21 cellular contexts compared by ENCODE assay signal in the genomic region with DNA sequence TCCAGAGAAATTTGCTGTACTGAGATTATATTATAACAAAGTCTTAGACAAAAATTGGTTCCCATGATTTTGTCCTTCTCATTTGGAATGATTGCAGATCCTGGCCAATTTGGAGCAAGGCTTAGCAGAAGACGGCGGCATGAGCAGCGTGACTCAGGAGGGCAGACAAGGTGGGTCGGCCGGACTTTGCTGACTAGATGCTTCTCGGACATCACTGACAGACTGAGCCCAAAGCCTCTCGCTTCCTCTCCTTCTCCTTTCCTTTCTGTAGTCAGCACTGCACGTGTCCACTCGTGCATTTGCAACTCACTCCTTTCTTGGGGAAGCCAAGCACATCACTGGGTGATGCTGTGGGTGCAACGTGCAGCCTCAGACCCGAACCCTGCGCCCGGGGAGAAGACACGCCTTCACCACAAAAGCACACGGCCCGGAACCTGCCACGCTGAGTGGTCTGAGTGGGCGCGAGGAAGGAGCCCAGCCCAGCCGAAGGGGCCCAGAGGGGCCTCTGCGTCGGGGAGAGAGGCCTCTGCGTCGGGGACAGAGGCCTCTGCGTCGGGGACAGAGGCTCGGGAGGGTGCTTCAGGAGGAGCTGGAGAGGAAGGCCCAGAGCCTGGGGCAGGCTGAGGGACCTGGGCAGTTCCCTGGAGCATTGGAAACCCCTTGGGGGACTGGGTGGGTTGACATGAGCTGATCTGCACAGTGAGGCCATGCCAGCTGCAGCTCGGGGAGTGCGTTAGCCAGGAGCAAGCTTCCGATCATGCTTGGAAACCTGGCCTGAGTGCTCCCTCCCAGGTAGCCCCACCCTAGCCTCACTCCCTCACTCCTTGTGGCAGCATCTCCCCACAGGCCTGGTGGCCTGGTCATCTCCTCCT.
"Had no signal": no experiment of that assay in that cellular context is flagged by ENCODE, and none has a peak within 500 bp of the region (broad histone marks: within the 10 kb centered on the region; RNA-seq: fewer than 3 reads in every experiment).

No MANE protein-coding gene starts in this region.

- H3K4me3 Mint-ChIP-seq: activated CD8-positive, alpha-beta memory T cell treated with anti-CD3 and anti-CD28 coated beads, Interleukin-2, amount 10 ng/mL, durations not matched to agents 7 days and 5 days; activated T-cell treated with anti-CD3 and anti-CD28 coated beads, Interleukin-2, amount 50 U/mL, for 24 hours; dendritic cell treated with granulocyte-macrophage colony-stimulating factor and Interleukin-4, amounts not matched to agents 40 ng/mL and 50 ng/mL, for 4 days; effector memory CD8-positive, alpha-beta T cell; neural crest cell; T-cell had no signal

- H3K27me3 Mint-ChIP-seq: activated CD8-positive, alpha-beta memory T cell treated with anti-CD3 and anti-CD28 coated beads, Interleukin-2, amount 10 ng/mL, durations not matched to agents 7 days and 5 days; activated T-cell treated with anti-CD3 and anti-CD28 coated beads, Interleukin-2, amount 50 U/mL, for 24 hours; dendritic cell treated with granulocyte-macrophage colony-stimulating factor and Interleukin-4, amounts not matched to agents 40 ng/mL and 50 ng/mL, for 4 days; effector memory CD8-positive, alpha-beta T cell; T-cell had no signal

- H3K9me3 ChIP-seq: body of pancreas, lower lobe of right lung, pancreas, upper lobe of left lung had no signal

- H3K27ac Mint-ChIP-seq: activated CD8-positive, alpha-beta memory T cell treated with anti-CD3 and anti-CD28 coated beads, Interleukin-2, amount 10 ng/mL, durations not matched to agents 7 days and 5 days; dendritic cell treated with granulocyte-macrophage colony-stimulating factor and Interleukin-4, amounts not matched to agents 40 ng/mL and 50 ng/mL, for 4 days; effector memory CD8-positive, alpha-beta T cell; T-cell had no signal

- FAIRE-seq: pancreas had no signal

- DNase-seq: activated CD4-positive, CD25-positive, alpha-beta regulatory T cell treated with anti-CD3 and anti-CD28 coated beads, Interleukin-2, amount 50 U/mL, for 72 hours; activated CD8-positive, alpha-beta memory T cell treated with anti-CD3 and anti-CD28 coated beads, Interleukin-2, amount 10 ng/mL, durations not matched to agents 7 days and 5 days; activated T-cell treated with anti-CD3 and anti-CD28 coated beads, Interleukin-2, amount 50 U/mL, for 24 hours; amygdala; body of pancreas; cerebellar nuclear complex; effector memory CD8-positive, alpha-beta T cell; foreskin melanocyte; kidney glomerular epithelial cell; lower lobe of right lung; midbrain; stimulated activated CD4-positive, alpha-beta T cell treated with anti-CD3 and anti-CD28 coated beads, Interleukin-15, amount 100 ng/mL, for 24 hours; stimulated activated CD4-positive, alpha-beta T cell treated with anti-CD3 and anti-CD28 coated beads, Interleukin-4, amount 100 ng/mL, for 1 hour; stimulated activated naive CD4-positive, alpha-beta T cell treated with Interleukin-2 at 50 U/mL for 16 hours; T-cell; T1000; upper lobe of left lung had no signal

- H3K4me1 ChIP-seq: pancreas had no signal

- ATAC-seq: activated CD8-positive, alpha-beta memory T cell treated with anti-CD3 and anti-CD28 coated beads, Interleukin-2, amount 10 ng/mL, durations not matched to agents 7 days and 5 days; activated naive CD4-positive, alpha-beta T cell treated with anti-CD3 and anti-CD28 coated beads, Interleukin-2, amount 50 U/mL, for 72 hours; body of pancreas; effector memory CD8-positive, alpha-beta T cell; lower lobe of right lung; pancreas; T-cell had no signal

- H3K4me3 ChIP-seq: body of pancreas, lower lobe of right lung, pancreas, upper lobe of left lung had no signal

- H3K27ac ChIP-seq: body of pancreas, lower lobe of right lung, pancreas had no signal

- H3K9me3 Mint-ChIP-seq: activated naive CD4-positive, alpha-beta T cell treated with anti-CD3 and anti-CD28 coated beads, Interleukin-2, amount 50 U/mL, for 72 hours; activated T-cell treated with anti-CD3 and anti-CD28 coated beads, Interleukin-2, amount 50 U/mL, for 24 hours; dendritic cell treated with granulocyte-macrophage colony-stimulating factor and Interleukin-4, amounts not matched to agents 40 ng/mL and 50 ng/mL, for 4 days; effector memory CD8-positive, alpha-beta T cell; neural crest cell; T-cell had no signal

- H3K27me3 ChIP-seq: body of pancreas, pancreas, upper lobe of left lung had no signal
